8 cellular contexts compared by ENCODE assay signal in the genomic region with DNA sequence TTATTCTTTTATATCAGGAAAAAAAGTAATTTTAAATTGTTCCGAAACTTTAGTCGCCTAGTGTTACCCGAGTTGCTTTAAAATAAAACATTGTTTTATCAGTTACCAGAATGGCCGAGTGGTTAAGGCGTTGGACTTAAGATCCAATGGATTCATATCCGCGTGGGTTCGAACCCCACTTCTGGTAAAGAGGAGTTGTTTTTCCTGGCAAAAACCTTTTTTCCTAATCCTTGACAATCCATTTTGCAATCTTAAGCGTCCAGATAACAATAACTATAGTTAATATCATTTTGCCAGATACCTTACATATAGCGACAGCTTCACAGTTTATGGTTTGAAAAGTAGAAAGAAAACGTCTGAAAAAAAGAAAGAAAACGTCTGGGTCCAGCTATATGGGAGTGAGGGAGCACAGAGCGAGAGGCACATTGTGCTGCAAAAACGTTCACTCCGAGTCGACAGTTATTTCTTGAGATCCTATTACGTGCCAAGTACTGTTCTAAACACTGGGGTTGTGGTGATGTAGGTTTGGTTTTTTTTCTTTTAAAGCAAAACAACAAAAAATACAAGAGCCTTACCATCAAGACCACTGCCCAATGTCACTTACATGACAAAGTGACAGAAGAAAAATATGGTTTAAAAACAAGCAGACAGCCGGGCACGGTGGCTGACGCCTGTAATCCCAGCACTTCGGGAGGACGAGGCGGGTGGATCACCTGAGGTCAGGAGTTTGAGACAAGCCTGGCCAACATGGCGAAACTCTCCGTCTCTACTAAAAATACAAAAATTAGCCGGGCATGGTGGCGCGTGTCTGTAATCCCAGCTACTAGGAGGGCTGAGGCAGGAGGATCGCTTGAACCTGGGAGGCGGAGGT. TPM values are rescaled to one million over a fixed set of nuclear protein-coding genes. Genes with fewer than 3 reads are reported as not detected.
A peak's percentile ranks its signal among the peaks of the same experiment; 100 is the strongest.
DNase-seq lines count a peak whose midpoint lies in the region; ATAC-seq and TF ChIP-seq lines count a peak whose summit lies in the region.

No MANE protein-coding gene starts in this region.

- no peaks in the 10 kb centered on the region for H3K27me3 ChIP-seq in GM06990 (replicated peaks; ENCODE audit: control insufficient read depth, insufficient read depth, low read length)

- H3K9me3 ChIP-seq in mucosa of descending colon: no peaks in the 10 kb centered on the region

- no peak for TF ChIP-seq CTCF in GM06990 (IDR thresholded peaks at IDR 0.05; ENCODE audit: insufficient read depth, low read length, poor library complexity, severe bottlenecking)
- TF ChIP-seq CTCF in retinal pigment epithelial cell (conservative IDR thresholded peaks at IDR 0.05; ENCODE audit: low read depth, low read length): no peak
- TF ChIP-seq CTCF in mucosa of descending colon (IDR thresholded peaks at IDR 0.05): no peak

- H3K27me3 Mint-ChIP-seq in activated T-helper 2 cell treated with anti-CD3 and anti-CD28 coated beads, Interferon-gamma antibody, Interleukin-2, Interleukin-4, amounts not matched to agents 10 μg/mL and 5 μg/mL and 100 μg/mL, durations not matched to agents 14 hours and 24 hours and 36 hours (ENCODE audit: low read depth): peaks cover 4% of the 10 kb centered on the region

- intact Hi-C loops in activated T-helper 2 cell treated with anti-CD3 and anti-CD28 coated beads, Interferon-gamma antibody, Interleukin-2, Interleukin-4, amounts not matched to agents 10 μg/mL and 5 μg/mL and 100 μg/mL, durations not matched to agents 14 hours and 24 hours and 36 hours (cut with micrococcal nuclease): loop anchor here (2.0 to 10.0 kb wide), 3 partner anchors 15 to 1837 kb away; partner anchors contain the start of genes MED19, MRPL16 and TMX2
- intact Hi-C loops in left ventricle myocardium superior (cut with micrococcal nuclease): no loop called here
- intact Hi-C loops in mucosa of descending colon (cut with DNase I, micrococcal nuclease): no loop called here

- peak overlapping the region; percentile 89 for H3K4me3 Mint-ChIP-seq in activated T-helper 2 cell treated with anti-CD3 and anti-CD28 coated beads, Interferon-gamma antibody, Interleukin-2, Interleukin-4, amounts not matched to agents 10 μg/mL and 5 μg/mL and 100 μg/mL, durations not matched to agents 14 hours and 24 hours and 36 hours (ENCODE audit: low read depth)

- H3K4me1 Mint-ChIP-seq in activated T-helper 2 cell treated with anti-CD3 and anti-CD28 coated beads, Interferon-gamma antibody, Interleukin-2, Interleukin-4, amounts not matched to agents 10 μg/mL and 5 μg/mL and 100 μg/mL, durations not matched to agents 14 hours and 24 hours and 36 hours (ENCODE audit: low read depth): peaks cover 37% of the 10 kb centered on the region

- no peaks in the 10 kb centered on the region for H3K36me3 Mint-ChIP-seq in activated T-helper 2 cell treated with anti-CD3 and anti-CD28 coated beads, Interferon-gamma antibody, Interleukin-2, Interleukin-4, amounts not matched to agents 10 μg/mL and 5 μg/mL and 100 μg/mL, durations not matched to agents 14 hours and 24 hours and 36 hours (ENCODE audit: low read depth)

- H3K9me3 Mint-ChIP-seq in activated T-helper 2 cell treated with anti-CD3 and anti-CD28 coated beads, Interferon-gamma antibody, Interleukin-2, Interleukin-4, amounts not matched to agents 10 μg/mL and 5 μg/mL and 100 μg/mL, durations not matched to agents 14 hours and 24 hours and 36 hours: no peaks in the 10 kb centered on the region

- peak overlapping the region; percentile 94 for H3K27ac Mint-ChIP-seq in activated T-helper 2 cell treated with anti-CD3 and anti-CD28 coated beads, Interferon-gamma antibody, Interleukin-2, Interleukin-4, amounts not matched to agents 10 μg/mL and 5 μg/mL and 100 μg/mL, durations not matched to agents 14 hours and 24 hours and 36 hours

- ATAC-seq in left ventricle myocardium superior (peak; percentile 31), mucosa of descending colon (no peak)

- no peaks in the 10 kb centered on the region for H3K4me1 ChIP-seq in mucosa of descending colon (ENCODE audit: low read depth)

- H3K36me3 ChIP-seq in GM06990 (ENCODE audit: control insufficient read depth, insufficient read depth, low read length) (no peaks in the 10 kb centered on the region), mucosa of descending colon (ENCODE audit: low read depth) (no peaks in the 10 kb centered on the region)

- DNase-seq in GM06990 (ENCODE audit: extremely low read depth, insufficient read length): peak; percentile 30
- peak; percentile 32 for DNase-seq in NCI-H1694 treated with DMSO at 0.1 percent for 48 hours (lab: John Stamatoyannopoulos, UW)
- DNase-seq in activated T-helper 2 cell treated with anti-CD3 and anti-CD28 coated beads, Interferon-gamma antibody, Interleukin-2, Interleukin-4, amounts not matched to agents 10 μg/mL and 5 μg/mL and 100 μg/mL, durations not matched to agents 14 hours and 24 hours and 36 hours (ENCODE audit: low spot score): no peak
- no peak for DNase-seq in left ventricle myocardium superior
- no peak for DNase-seq in retinal pigment epithelial cell (ENCODE audit: low read depth)
- DNase-seq in NOMO-1 treated with dmso at 0.1 percent for 144 hours (lab: John Stamatoyannopoulos, UW; ENCODE audit: unreplicated experiment): no peak
- DNase-seq in NCI-H2196 (lab: John Stamatoyannopoulos, UW; ENCODE audit: unreplicated experiment): no peak
- DNase-seq in mucosa of descending colon: no peak

- peak overlapping the region; percentile 65 for H3K4me3 ChIP-seq in GM06990 (replicated peaks; ENCODE audit: low read depth, low read length)
- peak overlapping the region; percentile 60 for H3K4me3 ChIP-seq in retinal pigment epithelial cell (ENCODE audit: low read length)
- no peak overlapping the region for H3K4me3 ChIP-seq in mucosa of descending colon

RNA-seq across cellular contexts. Expression of gene OR4D9, which starts 40.5 kb away (rescaled TPM):
- total RNA-seq in activated T-helper 2 cell treated with anti-CD3 and anti-CD28 coated beads, Interferon-gamma antibody, Interleukin-2, Interleukin-4, amounts not matched to agents 10 μg/mL and 5 μg/mL and 100 μg/mL, durations not matched to agents 14 hours and 24 hours and 36 hours: not detected in 2 replicates
- total RNA-seq in left ventricle myocardium superior (not detected), mucosa of descending colon (not detected)

RNA-seq across cellular contexts. Expression of gene OR4D11, which starts 48.5 kb away (rescaled TPM):
- total RNA-seq in activated T-helper 2 cell treated with anti-CD3 and anti-CD28 coated beads, Interferon-gamma antibody, Interleukin-2, Interleukin-4, amounts not matched to agents 10 μg/mL and 5 μg/mL and 100 μg/mL, durations not matched to agents 14 hours and 24 hours and 36 hours: not detected in 2 replicates
- total RNA-seq in left ventricle myocardium superior: not detected
- not detected for total RNA-seq in mucosa of descending colon

Comparison
In these comparisons a context has a peak if more than half of its experiments do, and no peak if none do; other contexts are left out.
1. DNase-seq: peak in GM06990 (single experiment) and NCI-H1694 treated with DMSO at 0.1 percent for 48 hours (single experiment); none in activated T-helper 2 cell treated with anti-CD3 and anti-CD28 coated beads, Interferon-gamma antibody, Interleukin-2, Interleukin-4, amounts not matched to agents 10 μg/mL and 5 μg/mL and 100 μg/mL, durations not matched to agents 14 hours and 24 hours and 36 hours (single experiment), left ventricle myocardium superior (single experiment), retinal pigment epithelial cell (single experiment), NOMO-1 treated with dmso at 0.1 percent for 144 hours (single experiment), NCI-H2196 (single experiment) and mucosa of descending colon (0 of 3).